In genomic region chr11:22634897-22635629, GRCh38 we compare ENCODE assay signal across 13 cellular contexts. TPM values are rescaled to one million over a fixed set of nuclear protein-coding genes. Genes with fewer than 3 reads are reported as not detected.
DNase-seq lines count a peak whose midpoint lies in the region; ATAC-seq lines count a peak whose summit lies in the region.
"Had no signal": no experiment of that assay in that cellular context is flagged by ENCODE, and none has a peak within 500 bp of the region (broad histone marks: within the 10 kb centered on the region; RNA-seq: fewer than 3 reads in every experiment).

No MANE protein-coding gene starts in this region.

- ATAC-seq in activated naive CD8-positive, alpha-beta T cell treated with anti-CD3 and anti-CD28 coated beads, Interleukin-2, amount 10 ng/mL, durations not matched to agents 7 days and 5 days (ENCODE audit: low read depth): peak; percentile 50
- peak; percentile 68 for ATAC-seq in stimulated activated effector memory CD8-positive, alpha-beta T cell treated with anti-CD3 and anti-CD28 coated beads, Interleukin-12 subunit alpha, Interleukin-12 subunit beta, amount 100 ng/mL, for 72 hours
- no peak for ATAC-seq in GM21526 (IDR thresholded peaks at IDR 0.05; ENCODE audit: low FRiP score, unreplicated experiment)
- ATAC-seq: gastroesophageal sphincter had no signal

- POLR2A ChIA-PET in activated naive CD8-positive, alpha-beta T cell treated with anti-CD3 and anti-CD28 coated beads, Interleukin-2, amount 10 ng/mL, durations not matched to agents 7 days and 5 days (lab: Charles Lee): interaction anchor here (0.7 to 1.1 kb wide), 4 partner anchors 8 to 22 kb away, joined by 3 to 6 read pairs (median 4); partner anchors contain the start of gene FANCF
- POLR2A ChIA-PET in CD8-positive, alpha-beta memory T cell (lab: Charles Lee): no interaction called here

- no peak for DNase-seq in activated naive CD8-positive, alpha-beta T cell treated with anti-CD3 and anti-CD28 coated beads, Interleukin-2, amount 10 ng/mL, durations not matched to agents 7 days and 5 days
- no peak for DNase-seq in activated naive CD8-positive, alpha-beta T cell treated with anti-CD3 and anti-CD28 coated beads for 36 hours
- DNase-seq in RKO (ENCODE audit: low spot score) (peak; percentile 12), fibroblast of peridontal ligament (ENCODE audit: extremely low read depth) (peak; percentile 0), HuH-7.5 (ENCODE audit: low spot score) (no peak)
- no peak for DNase-seq in stimulated activated effector memory CD8-positive, alpha-beta T cell treated with anti-CD3 and anti-CD28 coated beads, Interleukin-12 subunit alpha, Interleukin-12 subunit beta, amount 100 ng/mL, for 72 hours (ENCODE audit: low spot score in 2 of 2)
- DNase-seq in CD8-positive, alpha-beta memory T cell: no peak
- DNase-seq: activated naive CD4-positive, alpha-beta T cell treated with anti-CD3 and anti-CD28 coated beads, Interleukin-2, amount 50 U/mL, for 16 hours; C1 segment of cervical spinal cord; naive B cell; NCI-H187 treated with DMSO at 0.1 percent for 48 hours had no signal

- H3K27ac ChIP-seq in CD8-positive, alpha-beta memory T cell (ENCODE audit: low read depth, low read length): no peak overlapping the region
- H3K27ac ChIP-seq: gastroesophageal sphincter had no signal

- H3K4me1 Mint-ChIP-seq in activated naive CD8-positive, alpha-beta T cell treated with anti-CD3 and anti-CD28 coated beads, Interleukin-2, amount 10 ng/mL, durations not matched to agents 7 days and 5 days: peaks cover 2% of the 10 kb centered on the region
- H3K4me1 Mint-ChIP-seq in activated naive CD8-positive, alpha-beta T cell treated with anti-CD3 and anti-CD28 coated beads for 36 hours: peaks cover 5% of the 10 kb centered on the region
- H3K4me1 Mint-ChIP-seq in stimulated activated effector memory CD8-positive, alpha-beta T cell treated with anti-CD3 and anti-CD28 coated beads, Interleukin-12 subunit alpha, Interleukin-12 subunit beta, amount 100 ng/mL, for 72 hours: no peaks in the 10 kb centered on the region
- peaks cover 0 to 3% (median 2%) of the 10 kb centered on the region in 3 donors for H3K4me1 Mint-ChIP-seq in CD8-positive, alpha-beta memory T cell

- H3K36me3 Mint-ChIP-seq in activated naive CD8-positive, alpha-beta T cell treated with anti-CD3 and anti-CD28 coated beads, Interleukin-2, amount 10 ng/mL, durations not matched to agents 7 days and 5 days: peaks cover 3% of the 10 kb centered on the region
- peaks cover 7% of the 10 kb centered on the region for H3K36me3 Mint-ChIP-seq in activated naive CD8-positive, alpha-beta T cell treated with anti-CD3 and anti-CD28 coated beads for 36 hours
- H3K36me3 Mint-ChIP-seq in stimulated activated effector memory CD8-positive, alpha-beta T cell treated with anti-CD3 and anti-CD28 coated beads, Interleukin-12 subunit alpha, Interleukin-12 subunit beta, amount 100 ng/mL, for 72 hours: no peaks in the 10 kb centered on the region
- H3K36me3 Mint-ChIP-seq in CD8-positive, alpha-beta memory T cell: peaks cover 0 to 10% (median 3%) of the 10 kb centered on the region in 3 donors

- no peak overlapping the region for H3K4me3 ChIP-seq in CD8-positive, alpha-beta memory T cell (ENCODE audit: low read length)
- H3K4me3 ChIP-seq: gastroesophageal sphincter had no signal

- H3K9me3 ChIP-seq in CD8-positive, alpha-beta memory T cell (ENCODE audit: low read length): no peaks in the 10 kb centered on the region
- H3K9me3 ChIP-seq: gastroesophageal sphincter had no signal

- CTCF ChIA-PET in CD8-positive, alpha-beta memory T cell (lab: Charles Lee): no interaction called here

- no peaks in the 10 kb centered on the region for H3K4me1 ChIP-seq in CD8-positive, alpha-beta memory T cell (ENCODE audit: insufficient read depth, low read length)
- H3K4me1 ChIP-seq: gastroesophageal sphincter had no signal

- no peaks in the 10 kb centered on the region for H3K27me3 ChIP-seq in CD8-positive, alpha-beta memory T cell (ENCODE audit: insufficient read depth, low read length, poor library complexity, severe bottlenecking)
- H3K27me3 ChIP-seq: gastroesophageal sphincter had no signal

- no peaks in the 10 kb centered on the region for H3K27me3 Mint-ChIP-seq in activated naive CD8-positive, alpha-beta T cell treated with anti-CD3 and anti-CD28 coated beads, Interleukin-2, amount 10 ng/mL, durations not matched to agents 7 days and 5 days
- H3K27me3 Mint-ChIP-seq in activated naive CD8-positive, alpha-beta T cell treated with anti-CD3 and anti-CD28 coated beads for 36 hours: no peaks in the 10 kb centered on the region
- H3K27me3 Mint-ChIP-seq in CD8-positive, alpha-beta memory T cell: peaks cover 0 to 3% of the 10 kb centered on the region in 2 donors
- H3K27me3 Mint-ChIP-seq: naive B cell had no signal

- H3K27ac Mint-ChIP-seq in activated naive CD8-positive, alpha-beta T cell treated with anti-CD3 and anti-CD28 coated beads, Interleukin-2, amount 10 ng/mL, durations not matched to agents 7 days and 5 days: no peak overlapping the region
- H3K27ac Mint-ChIP-seq in activated naive CD8-positive, alpha-beta T cell treated with anti-CD3 and anti-CD28 coated beads for 36 hours: no peak overlapping the region
- no peak overlapping the region for H3K27ac Mint-ChIP-seq in stimulated activated effector memory CD8-positive, alpha-beta T cell treated with anti-CD3 and anti-CD28 coated beads, Interleukin-12 subunit alpha, Interleukin-12 subunit beta, amount 100 ng/mL, for 72 hours
- peak overlapping the region in 2 of 8 donors; percentile 8 to 31 for H3K27ac Mint-ChIP-seq in CD8-positive, alpha-beta memory T cell

- H3K4me3 Mint-ChIP-seq in activated naive CD8-positive, alpha-beta T cell treated with anti-CD3 and anti-CD28 coated beads, Interleukin-2, amount 10 ng/mL, durations not matched to agents 7 days and 5 days: no peak overlapping the region
- H3K4me3 Mint-ChIP-seq in activated naive CD8-positive, alpha-beta T cell treated with anti-CD3 and anti-CD28 coated beads for 36 hours: no peak overlapping the region
- no peak overlapping the region for H3K4me3 Mint-ChIP-seq in stimulated activated effector memory CD8-positive, alpha-beta T cell treated with anti-CD3 and anti-CD28 coated beads, Interleukin-12 subunit alpha, Interleukin-12 subunit beta, amount 100 ng/mL, for 72 hours
- no peak overlapping the region for H3K4me3 Mint-ChIP-seq in CD8-positive, alpha-beta memory T cell
- H3K4me3 Mint-ChIP-seq: naive B cell had no signal

- no peaks in the 10 kb centered on the region for H3K9me3 Mint-ChIP-seq in activated naive CD8-positive, alpha-beta T cell treated with anti-CD3 and anti-CD28 coated beads, Interleukin-2, amount 10 ng/mL, durations not matched to agents 7 days and 5 days
- H3K9me3 Mint-ChIP-seq in activated naive CD8-positive, alpha-beta T cell treated with anti-CD3 and anti-CD28 coated beads for 36 hours: peaks cover 1% of the 10 kb centered on the region
- no peaks in the 10 kb centered on the region for H3K9me3 Mint-ChIP-seq in stimulated activated effector memory CD8-positive, alpha-beta T cell treated with anti-CD3 and anti-CD28 coated beads, Interleukin-12 subunit alpha, Interleukin-12 subunit beta, amount 100 ng/mL, for 72 hours
- no peaks in the 10 kb centered on the region for H3K9me3 Mint-ChIP-seq in CD8-positive, alpha-beta memory T cell
- H3K9me3 Mint-ChIP-seq: naive B cell had no signal

- no peaks in the 10 kb centered on the region for H3K36me3 ChIP-seq in CD8-positive, alpha-beta memory T cell (ENCODE audit: insufficient read depth, low read length)
- H3K36me3 ChIP-seq: gastroesophageal sphincter had no signal

RNA-seq across cellular contexts. Expression of gene FANCF, which starts 9.4 kb away (rescaled TPM):
- total RNA-seq in activated naive CD8-positive, alpha-beta T cell treated with anti-CD3 and anti-CD28 coated beads, Interleukin-2, amount 10 ng/mL, durations not matched to agents 7 days and 5 days: 10 to 100 TPM; 18.4 to 18.7 TPM
- total RNA-seq in activated naive CD8-positive, alpha-beta T cell treated with anti-CD3 and anti-CD28 coated beads for 36 hours: 10 to 100 TPM; 14.0 to 15.8 TPM
- 10 to 100 TPM; 14.8 to 15.6 TPM for total RNA-seq in CD8-positive, alpha-beta memory T cell
- polyA plus RNA-seq in CD8-positive, alpha-beta memory T cell: 15.3 TPM

RNA-seq across cellular contexts. Expression of gene GAS2, which starts 31.3 kb away (rescaled TPM):
- total RNA-seq in activated naive CD8-positive, alpha-beta T cell treated with anti-CD3 and anti-CD28 coated beads, Interleukin-2, amount 10 ng/mL, durations not matched to agents 7 days and 5 days: 1 to 10 TPM; 1.9 to 2.4 TPM
- total RNA-seq in activated naive CD8-positive, alpha-beta T cell treated with anti-CD3 and anti-CD28 coated beads for 36 hours: 1 to 10 TPM; 1.9 to 2.4 TPM
- total RNA-seq in CD8-positive, alpha-beta memory T cell: 1 to 10 TPM; 1.7 to 2.7 TPM
- polyA plus RNA-seq in CD8-positive, alpha-beta memory T cell: 3.5 TPM

Comparison
In these comparisons a context has a peak if more than half of its experiments do, and no peak if none do; other contexts are left out.
1. DNase-seq: peak in RKO (single experiment) and fibroblast of peridontal ligament (single experiment); none in activated naive CD8-positive, alpha-beta T cell treated with anti-CD3 and anti-CD28 coated beads, Interleukin-2, amount 10 ng/mL, durations not matched to agents 7 days and 5 days (single experiment), activated naive CD8-positive, alpha-beta T cell treated with anti-CD3 and anti-CD28 coated beads for 36 hours (single experiment), stimulated activated effector memory CD8-positive, alpha-beta T cell treated with anti-CD3 and anti-CD28 coated beads, Interleukin-12 subunit alpha, Interleukin-12 subunit beta, amount 100 ng/mL, for 72 hours (0 of 2), CD8-positive, alpha-beta memory T cell (0 of 5) and HuH-7.5 (single experiment).